In genomic region chr16:87339086-87339723, GRCh38 we compare ENCODE assay signal across 23 cellular contexts.
"Had no signal": no experiment of that assay in that cellular context is flagged by ENCODE, and none has a peak within 500 bp of the region (broad histone marks: within the 10 kb centered on the region; RNA-seq: fewer than 3 reads in every experiment).

No MANE protein-coding gene starts in this region.

- H3K9me3 ChIP-seq: body of pancreas, pancreas, psoas muscle, right atrium auricular region, spleen, transverse colon, uterus had no signal

- H3K27ac ChIP-seq: body of pancreas, foreskin keratinocyte, pancreas, psoas muscle, right atrium auricular region, spleen, transverse colon, uterus had no signal

- H3K27me3 Mint-ChIP-seq: activated B cell treated with CpG ODN at 0.5 μM for 24 hours; natural killer cell treated with Interleukin-12 subunit alpha and Interleukin-12 subunit beta and Interleukin-15 and Interleukin-18, amount 100 ng/mL, for 72 hours; stimulated activated naive CD8-positive, alpha-beta T cell treated with anti-CD3 and anti-CD28 coated beads, Interleukin-15, amount 100 ng/mL, for 72 hours had no signal

- H3K36me3 Mint-ChIP-seq: natural killer cell treated with Interleukin-12 subunit alpha and Interleukin-12 subunit beta and Interleukin-15 and Interleukin-18, amount 100 ng/mL, for 72 hours had no signal

- H3K4me3 Mint-ChIP-seq: activated B cell treated with CpG ODN at 0.5 μM for 24 hours; activated T-helper 1 cell treated with anti-CD3 and anti-CD28 coated beads, Interleukin-12 subunit alpha, Interleukin-12 subunit beta, Interleukin-2, Interleukin-4 antibody, amounts not matched to agents 30 ng/mL and 10 ng/mL and 1 ng/mL, durations not matched to agents 14 hours and 24 hours and 36 hours; natural killer cell treated with Interleukin-12 subunit alpha and Interleukin-12 subunit beta and Interleukin-15 and Interleukin-18, amount 100 ng/mL, for 72 hours; stimulated activated naive CD8-positive, alpha-beta T cell treated with anti-CD3 and anti-CD28 coated beads, Interleukin-15, amount 100 ng/mL, for 72 hours had no signal

- H3K27me3 ChIP-seq: body of pancreas, foreskin keratinocyte, pancreas, right atrium auricular region, spleen, transverse colon, uterus had no signal

- H3K4me1 ChIP-seq: body of pancreas, foreskin keratinocyte, pancreas, psoas muscle, transverse colon, uterus had no signal

- H3K27ac Mint-ChIP-seq: activated B cell treated with CpG ODN at 0.5 μM for 24 hours; activated T-helper 1 cell treated with anti-CD3 and anti-CD28 coated beads, Interleukin-12 subunit alpha, Interleukin-12 subunit beta, Interleukin-2, Interleukin-4 antibody, amounts not matched to agents 30 ng/mL and 10 ng/mL and 1 ng/mL, durations not matched to agents 14 hours and 24 hours and 36 hours had no signal

- DNase-seq: activated B cell treated with CpG ODN at 0.5 μM for 24 hours; activated CD4-positive, alpha-beta T cell treated with anti-CD3 and anti-CD28 coated beads for 4 hours; activated CD4-positive, alpha-beta T cell treated with anti-CD3 and anti-CD28 coated beads, Interleukin-2, amount 50 U/mL, for 48 hours; activated gamma-delta T cell; anterior cingulate cortex; body of pancreas; caudate nucleus; effector memory CD4-positive, alpha-beta T cell; foreskin keratinocyte; left ventricle myocardium superior; mammary epithelial cell; midbrain; spleen; stimulated activated CD4-positive, alpha-beta T cell treated with anti-CD3 and anti-CD28 coated beads, Interleukin-4, amount 100 ng/mL, for 1 hour; stimulated activated naive CD8-positive, alpha-beta T cell treated with anti-CD3 and anti-CD28 coated beads, Interleukin-15, amount 100 ng/mL, for 72 hours; transverse colon; uterus had no signal

- H3K36me3 ChIP-seq: uterus had no signal

- H3K9me3 Mint-ChIP-seq: activated B cell treated with CpG ODN at 0.5 μM for 24 hours; activated T-helper 1 cell treated with anti-CD3 and anti-CD28 coated beads, Interleukin-12 subunit alpha, Interleukin-12 subunit beta, Interleukin-2, Interleukin-4 antibody, amounts not matched to agents 30 ng/mL and 10 ng/mL and 1 ng/mL, durations not matched to agents 14 hours and 24 hours and 36 hours; natural killer cell treated with Interleukin-12 subunit alpha and Interleukin-12 subunit beta and Interleukin-15 and Interleukin-18, amount 100 ng/mL, for 72 hours; stimulated activated naive CD8-positive, alpha-beta T cell treated with anti-CD3 and anti-CD28 coated beads, Interleukin-15, amount 100 ng/mL, for 72 hours had no signal

- FAIRE-seq: colon, pancreas had no signal

- ATAC-seq: body of pancreas; foreskin keratinocyte; left ventricle myocardium superior; natural killer cell treated with Interleukin-12 subunit alpha and Interleukin-12 subunit beta and Interleukin-15 and Interleukin-18, amount 100 ng/mL, for 72 hours; pancreas; psoas muscle; stimulated activated naive CD8-positive, alpha-beta T cell treated with anti-CD3 and anti-CD28 coated beads, Interleukin-15, amount 100 ng/mL, for 72 hours had no signal

- H3K4me3 ChIP-seq: body of pancreas, pancreas, psoas muscle, right atrium auricular region, spleen, transverse colon, uterus had no signal
